ENCODE assay signal across 1 cellular context in genomic region chr19:982567-983170, GRCh38.
A peak's percentile ranks its signal among the peaks of the same experiment; 100 is the strongest.
TF ChIP-seq lines count a peak whose summit lies in the region.

No MANE protein-coding gene starts in this region.

TF ChIP-seq in GM12878, 131 proteins besides CTCF, POLR2A, EP300 and RAD21:
- TF ChIP-seq NKRF (conservative IDR thresholded peaks at IDR 0.05) (peak; percentile 76), NR2C1 (IDR thresholded peaks at IDR 0.05) (peak; percentile 22; the same call in 1 of the 2 replicates), KLF5 (IDR thresholded peaks at IDR 0.05; ENCODE audit: partially characterized antibody) (peak; percentile 54), CHD1 (IDR thresholded peaks at IDR 0.05; ENCODE audit: low read depth, low read length) (peak; percentile 71; the same call in 1 of the 2 replicates), SMARCA5 (IDR thresholded peaks at IDR 0.05) (peak; percentile 97), GABPA (IDR thresholded peaks at IDR 0.05; ENCODE audit: low read depth) (no peak), ZNF217 (IDR thresholded peaks at IDR 0.05) (peak; percentile 75), ZNF687 (IDR thresholded peaks at IDR 0.05) (peak; percentile 75), RUNX3 (IDR thresholded peaks at IDR 0.05; ENCODE audit: low read length) (no peak), ZSCAN29 (IDR thresholded peaks at IDR 0.05) (peak; percentile 78), DPF2 (IDR thresholded peaks at IDR 0.05) (peak; percentile 67), RB1 (IDR thresholded peaks at IDR 0.05; ENCODE audit: borderline replicate concordance) (peak; percentile 90; the same call in 1 of the 2 replicates), RELA (IDR thresholded peaks at IDR 0.05; ENCODE audit: borderline replicate concordance, partially characterized antibody) (peak; percentile 55), ZNF24 (IDR thresholded peaks at IDR 0.05) (peak; percentile 66; the same call in 1 of the 2 replicates), NR2F1 (conservative IDR thresholded peaks at IDR 0.05) (peak; percentile 78), LARP7 (IDR thresholded peaks at IDR 0.05) (peak; percentile 97), ZNF622 (IDR thresholded peaks at IDR 0.05) (no peak), MEF2B (IDR thresholded peaks at IDR 0.05; ENCODE audit: partially characterized antibody, poor library complexity, severe bottlenecking) (peak; percentile 35), BACH1 (IDR thresholded peaks at IDR 0.05; ENCODE audit: borderline replicate concordance) (peak; percentile 73; the same call in 1 of the 2 replicates), BCLAF1 (IDR thresholded peaks at IDR 0.05) (0 out of 2 replicates have a peak, but pooled peaks have one; percentile 65), ZNF592 (IDR thresholded peaks at IDR 0.05) (peak; percentile 91), JUND (IDR thresholded peaks at IDR 0.05; ENCODE audit: low read depth, low read length) (no peak), NFXL1 (IDR thresholded peaks at IDR 0.05; ENCODE audit: borderline replicate concordance) (0 out of 2 replicates have a peak, but pooled peaks have one; percentile 55), ZBTB11 (CRISPR knock-in tag; IDR thresholded peaks at IDR 0.05) (no peak), SP1 (IDR thresholded peaks at IDR 0.05; ENCODE audit: low read depth, low read length) (peak; percentile 56), GATAD2B (conservative IDR thresholded peaks at IDR 0.05; ENCODE audit: low read depth) (peak; percentile 95), YY1 (IDR thresholded peaks at IDR 0.05; ENCODE audit: low read depth, low read length) (peak; percentile 79), IRF4 (IDR thresholded peaks at IDR 0.05; ENCODE audit: low read depth, low read length) (no peak), SMC3 (IDR thresholded peaks at IDR 0.05; ENCODE audit: borderline replicate concordance, low read length) (peak; percentile 98), ZNF207 (IDR thresholded peaks at IDR 0.05; ENCODE audit: borderline replicate concordance) (peak; percentile 79; the same call in 1 of the 2 replicates), BHLHE40 (IDR thresholded peaks at IDR 0.05; ENCODE audit: borderline replicate concordance in 1 of 2, low read depth in 2 of 2, low read length in 1 of 2) (peak; percentile 70 to 89; a peak in 3 of 4 replicates), TCF3 (IDR thresholded peaks at IDR 0.05; ENCODE audit: borderline replicate concordance, insufficient read depth, low read depth, low read length) (0 out of 2 replicates have a peak, but pooled peaks have one; percentile 29), IKZF2 (IDR thresholded peaks at IDR 0.05) (no peak), POU2F2 (IDR thresholded peaks at IDR 0.05; ENCODE audit: borderline replicate concordance, low read depth, low read length) (peak; percentile 52; the same call in 1 of the 3 replicates), IKZF1 (conservative IDR thresholded peaks at IDR 0.05) (peak; percentile 85), HSF1 (IDR thresholded peaks at IDR 0.05; ENCODE audit: low read depth, low read length) (no peak), TCF12 (IDR thresholded peaks at IDR 0.05; ENCODE audit: low read depth, low read length) (0 out of 2 replicates have a peak, but pooled peaks have one; percentile 31)
